Comparison of ENCODE assay signal across 11 cellular contexts in genomic region chr5:15834596-15835245, GRCh38.
DNase-seq lines count a peak whose midpoint lies in the region; FAIRE-seq and TF ChIP-seq lines count a peak whose summit lies in the region.
"Had no signal": no experiment of that assay in that cellular context is flagged by ENCODE, and none has a peak within 500 bp of the region (broad histone marks: within the 10 kb centered on the region; RNA-seq: fewer than 3 reads in every experiment).

No MANE protein-coding gene starts in this region.

- POLR2A ChIA-PET in CD8-positive, alpha-beta memory T cell (lab: Charles Lee) = no interaction called here

- TF ChIP-seq CTCF in smooth muscle cell (IDR thresholded peaks at IDR 0.05; ENCODE audit: borderline replicate concordance, insufficient read depth, poor library complexity, severe bottlenecking) = no peak

- peak overlapping the region; percentile 68 for H3K4me2 ChIP-seq in smooth muscle cell

- CTCF ChIA-PET in CD8-positive, alpha-beta memory T cell (lab: Charles Lee) = no interaction called here

- H3K27ac ChIP-seq in smooth muscle cell (ENCODE audit: low read depth) = peak overlapping the region; percentile 50
- no peak overlapping the region for H3K27ac ChIP-seq in CD8-positive, alpha-beta memory T cell (ENCODE audit: low read depth, low read length)

- DNase-seq in NCI-H748 (lab: John Stamatoyannopoulos, UW; ENCODE audit: unreplicated experiment) = peak; percentile 55
- no peak for DNase-seq in NCI-H748 treated with DMSO at 0.1 percent for 48 hours (lab: John Stamatoyannopoulos, UW)
- DNase-seq in RCC 7860 (ENCODE audit: low spot score) = peak; percentile 39
- DNase-seq in fibroblast of peridontal ligament (ENCODE audit: extremely low read depth) = peak; percentile 90
- DNase-seq in smooth muscle cell (lab: John Stamatoyannopoulos, UW; ENCODE audit: unreplicated experiment) = no peak
- no peak for DNase-seq in NCI-H2171 treated with DMSO at 0.1 percent for 48 hours (lab: John Stamatoyannopoulos, UW)
- DNase-seq in activated CD4-positive, alpha-beta T cell treated with anti-CD3 and anti-CD28 coated beads for 1 hour = no peak
- no peak for DNase-seq in CD8-positive, alpha-beta memory T cell
- DNase-seq: ACHN had no signal

- no peaks in the 10 kb centered on the region for H3K79me2 ChIP-seq in smooth muscle cell (ENCODE audit: low read depth)

- WGBS in smooth muscle cell (ENCODE audit: low lambda C conversion rate) = 14% methylated on average over 3 of the region's 3 CpGs

- no peaks in the 10 kb centered on the region for H3K4me1 Mint-ChIP-seq in CD8-positive, alpha-beta memory T cell
- H3K4me1 Mint-ChIP-seq: stimulated activated effector memory CD8-positive, alpha-beta T cell treated with anti-CD3 and anti-CD28 coated beads, Interleukin-12 subunit alpha, Interleukin-12 subunit beta, amount 100 ng/mL, for 72 hours had no signal

- no peaks in the 10 kb centered on the region for H3K27me3 Mint-ChIP-seq in CD8-positive, alpha-beta memory T cell

- no peaks in the 10 kb centered on the region for H3K27me3 ChIP-seq in smooth muscle cell (ENCODE audit: low read depth)
- no peaks in the 10 kb centered on the region for H3K27me3 ChIP-seq in CD8-positive, alpha-beta memory T cell (ENCODE audit: insufficient read depth, low read length, poor library complexity, severe bottlenecking)

- no peak overlapping the region for H3K4me3 ChIP-seq in smooth muscle cell
- no peak overlapping the region for H3K4me3 ChIP-seq in CD8-positive, alpha-beta memory T cell (ENCODE audit: low read length)

- H3K4me3 Mint-ChIP-seq in CD8-positive, alpha-beta memory T cell = no peak overlapping the region
- H3K4me3 Mint-ChIP-seq: stimulated activated effector memory CD8-positive, alpha-beta T cell treated with anti-CD3 and anti-CD28 coated beads, Interleukin-12 subunit alpha, Interleukin-12 subunit beta, amount 100 ng/mL, for 72 hours had no signal

- H3K36me3 ChIP-seq in smooth muscle cell (ENCODE audit: low read depth) = no peaks in the 10 kb centered on the region
- H3K36me3 ChIP-seq in CD8-positive, alpha-beta memory T cell (ENCODE audit: insufficient read depth, low read length) = no peaks in the 10 kb centered on the region

- no peak overlapping the region for H3K27ac Mint-ChIP-seq in CD8-positive, alpha-beta memory T cell
- H3K27ac Mint-ChIP-seq: stimulated activated effector memory CD8-positive, alpha-beta T cell treated with anti-CD3 and anti-CD28 coated beads, Interleukin-12 subunit alpha, Interleukin-12 subunit beta, amount 100 ng/mL, for 72 hours had no signal

- H2AFZ ChIP-seq in smooth muscle cell (ENCODE audit: low read depth) = no peak overlapping the region

- peaks cover 49% of the 10 kb centered on the region for H4K20me1 ChIP-seq in smooth muscle cell (ENCODE audit: low read depth)

- peaks cover 0 to 10% (median 5%) of the 10 kb centered on the region in 5 donors for H3K9me3 Mint-ChIP-seq in CD8-positive, alpha-beta memory T cell

- no peak overlapping the region for H3K9ac ChIP-seq in smooth muscle cell (ENCODE audit: low read depth)

- H3K9me3 ChIP-seq in smooth muscle cell (replicated peaks; ENCODE audit: low read depth) = no peaks in the 10 kb centered on the region
- no peaks in the 10 kb centered on the region for H3K9me3 ChIP-seq in CD8-positive, alpha-beta memory T cell (ENCODE audit: low read length)

- peak; percentile 30 for FAIRE-seq in RCC 7860 (lab: Jason Lieb, UNC)
- FAIRE-seq: GM19239 had no signal

- H3F3A ChIP-seq in smooth muscle cell (ENCODE audit: low read depth) = no peaks in the 10 kb centered on the region

- H3K36me3 Mint-ChIP-seq in CD8-positive, alpha-beta memory T cell = no peaks in the 10 kb centered on the region
- H3K36me3 Mint-ChIP-seq: stimulated activated effector memory CD8-positive, alpha-beta T cell treated with anti-CD3 and anti-CD28 coated beads, Interleukin-12 subunit alpha, Interleukin-12 subunit beta, amount 100 ng/mL, for 72 hours had no signal

- H3K4me1 ChIP-seq in smooth muscle cell (ENCODE audit: low read depth) = peaks cover 5% of the 10 kb centered on the region
- no peaks in the 10 kb centered on the region for H3K4me1 ChIP-seq in CD8-positive, alpha-beta memory T cell (ENCODE audit: insufficient read depth, low read length)

Comparison
In these comparisons a context has a peak if more than half of its experiments do, and no peak if none do; other contexts are left out.
1. DNase-seq: peak in NCI-H748 (single experiment), RCC 7860 (single experiment) and fibroblast of peridontal ligament (single experiment); none in NCI-H748 treated with DMSO at 0.1 percent for 48 hours (single experiment), smooth muscle cell (single experiment), NCI-H2171 treated with DMSO at 0.1 percent for 48 hours (single experiment), activated CD4-positive, alpha-beta T cell treated with anti-CD3 and anti-CD28 coated beads for 1 hour (single experiment) and CD8-positive, alpha-beta memory T cell (0 of 5).